In genomic region chr20:33829636-33830035, GRCh38 we compare ENCODE assay signal across 11 cellular contexts. TPM values are rescaled to one million over a fixed set of nuclear protein-coding genes. Genes with fewer than 3 reads are reported as not detected.
DNase-seq lines count a peak whose midpoint lies in the region; ATAC-seq and TF ChIP-seq lines count a peak whose summit lies in the region.
"Had no signal": no experiment of that assay in that cellular context is flagged by ENCODE, and none has a peak within 500 bp of the region (broad histone marks: within the 10 kb centered on the region; RNA-seq: fewer than 3 reads in every experiment).

No MANE protein-coding gene starts in this region.

- H3K4me3 ChIP-seq in BLaER1 (no peak overlapping the region), dorsolateral prefrontal cortex (no peak overlapping the region), prostate gland (no peak overlapping the region)

- TF ChIP-seq CTCF in dorsolateral prefrontal cortex (IDR thresholded peaks at IDR 0.05 in 54 of 56, conservative IDR thresholded peaks at IDR 0.05 in 2 of 56; ENCODE audit: low read depth in 1 of 56, partially characterized antibody in 56 of 56) (no peak), prostate gland (IDR thresholded peaks at IDR 0.05) (no peak)

- ATAC-seq in GM18517 (IDR thresholded peaks at IDR 0.05; ENCODE audit: unreplicated experiment) = no peak

- peaks cover 46% of the 10 kb centered on the region for H3K4me1 ChIP-seq in BLaER1
- peaks cover 33% of the 10 kb centered on the region for H3K4me1 ChIP-seq in prostate gland (replicated peaks)

- H3K27me3 ChIP-seq in BLaER1 (no peaks in the 10 kb centered on the region), dorsolateral prefrontal cortex (no peaks in the 10 kb centered on the region), prostate gland (replicated peaks; ENCODE audit: insufficient read depth) (no peaks in the 10 kb centered on the region)

- WGBS in prostate gland = 74% methylated on average over 3 of the region's 3 CpGs

- peak overlapping the region; percentile 75 for H3K4me2 ChIP-seq in BLaER1

- DNase-seq in dorsolateral prefrontal cortex (no peak), prostate gland (ENCODE audit: low spot score) (no peak), head of caudate nucleus (no peak)
- DNase-seq in activated CD4-positive, CD25-positive, alpha-beta regulatory T cell (lab: John Stamatoyannopoulos, UW) = no peak
- no peak for DNase-seq in stimulated activated CD4-positive, alpha-beta T cell treated with anti-CD3 and anti-CD28 coated beads, Interleukin-4, amount 100 ng/mL, for 4 hours
- DNase-seq: activated CD8-positive, alpha-beta memory T cell treated with anti-CD3 and anti-CD28 coated beads, Interleukin-2, amount 50 U/mL, for 4 hours; KBM-7; T-cell had no signal

- 0 out of 2 replicates have a peak, but pooled peaks cover under 1% of the 10 kb centered on the region for H3K9me3 ChIP-seq in BLaER1
- no peaks in the 10 kb centered on the region for H3K9me3 ChIP-seq in KOPT-K1 (ENCODE audit: insufficient read depth, low read length, poor library complexity, severe bottlenecking)
- H3K9me3 ChIP-seq in prostate gland = no peaks in the 10 kb centered on the region

- peak overlapping the region; percentile 67; the same call in 1 of the 2 replicates for H3K27ac ChIP-seq in BLaER1
- peak overlapping the region; percentile 80 for H3K27ac ChIP-seq in KOPT-K1 (ENCODE audit: low read depth, low read length, poor library complexity, severe bottlenecking)
- peak overlapping the region in 36 of 59 donors; percentile 3 to 73 (median 46) for H3K27ac ChIP-seq in dorsolateral prefrontal cortex
- H3K27ac ChIP-seq in prostate gland = peak overlapping the region; percentile 77 to 86

- peaks cover 100% of the 10 kb centered on the region for H4K20me1 ChIP-seq in BLaER1

- H3K9ac ChIP-seq in BLaER1 = peak overlapping the region; percentile 49; the same call in 1 of the 2 replicates

- H3K36me3 ChIP-seq in BLaER1 = peaks cover 42% of the 10 kb centered on the region
- H3K36me3 ChIP-seq in KOPT-K1 (ENCODE audit: insufficient read depth, low read length) = peaks cover 25% of the 10 kb centered on the region
- no peaks in the 10 kb centered on the region for H3K36me3 ChIP-seq in prostate gland

- intact Hi-C loops in dorsolateral prefrontal cortex (cut with DNase I) (no loop called here), prostate gland (cut with DNase I) (no loop called here), head of caudate nucleus (cut with DNase I) (no loop called here)

- no peak for TF ChIP-seq POLR2A in prostate gland (IDR thresholded peaks at IDR 0.05)

RNA-seq across cellular contexts. Expression of gene CHMP4B, which starts 18.5 kb away (rescaled TPM):
- total RNA-seq in dorsolateral prefrontal cortex (100 to 1,000 TPM in 86 of 120 experiments, 10 to 100 TPM in 34; 68.7 to 154 (median 115) TPM), prostate gland (10 to 100 TPM; 75.7 to 85.8 TPM)
